ENCODE assay signal across 24 cellular contexts in the genomic region with DNA sequence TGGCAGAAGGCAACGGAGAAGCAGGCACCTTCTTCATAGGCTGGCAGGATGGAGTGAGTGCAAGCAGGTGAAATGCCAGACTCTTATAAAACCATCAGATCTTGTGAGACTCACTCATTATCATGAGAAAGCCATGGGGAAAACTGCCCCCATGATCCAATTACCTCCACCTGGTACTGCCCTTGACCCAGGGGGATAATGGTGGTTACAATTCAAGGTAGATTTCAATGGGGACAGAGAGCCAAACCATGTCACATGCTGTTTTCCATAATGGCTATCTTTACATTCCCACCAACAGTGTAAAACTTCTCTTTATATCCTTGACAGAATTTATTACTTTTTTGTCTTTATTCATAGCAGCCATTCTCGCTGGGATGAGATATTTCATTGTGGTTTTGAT.
DNase-seq lines count a peak whose midpoint lies in the region; ATAC-seq and TF ChIP-seq lines count a peak whose summit lies in the region.
"Had no signal": no experiment of that assay in that cellular context is flagged by ENCODE, and none has a peak within 500 bp of the region (broad histone marks: within the 10 kb centered on the region; RNA-seq: fewer than 3 reads in every experiment).

No MANE protein-coding gene starts in this region.

- H3K4me2 ChIP-seq in GM23338 = no peak overlapping the region
- H3K4me2 ChIP-seq: A549, BLaER1 had no signal

- TF ChIP-seq CTCF in GM23338 (conservative IDR thresholded peaks at IDR 0.05; ENCODE audit: low read depth in 2 of 2) (no peak), endodermal cell (conservative IDR thresholded peaks at IDR 0.05) (no peak)

- H3K4me3 Mint-ChIP-seq in GM23338 (no peak overlapping the region; the same call in 2 of the 3 replicates), endodermal cell (no peak overlapping the region)
- H3K4me3 Mint-ChIP-seq: CD14-positive monocyte; CD4-positive, alpha-beta memory T cell; CD4-positive, CD25-positive, alpha-beta regulatory T cell; CD8-positive, alpha-beta memory T cell had no signal

- H3K9me3 ChIP-seq in endodermal cell (ENCODE audit: control insufficient read depth, low read length) (no peaks in the 10 kb centered on the region), iPS-20b (ENCODE audit: insufficient read depth, low read depth, low read length) (no peaks in the 10 kb centered on the region)
- H3K9me3 ChIP-seq: A549, BE2C, BLaER1 had no signal

- H3K9ac ChIP-seq in endodermal cell (ENCODE audit: extremely low read depth, low read length, poor library complexity, severe bottlenecking) (no peak overlapping the region), iPS-20b (ENCODE audit: low read depth, low read length) (no peak overlapping the region)
- H3K9ac ChIP-seq: BLaER1 had no signal

- H3K27me3 Mint-ChIP-seq in GM23338 (ENCODE audit: insufficient read depth, low read depth, poor library complexity) = no peaks in the 10 kb centered on the region
- H3K27me3 Mint-ChIP-seq in endodermal cell (ENCODE audit: insufficient read depth) = no peaks in the 10 kb centered on the region
- H3K27me3 Mint-ChIP-seq: CD4-positive, alpha-beta memory T cell; CD4-positive, CD25-positive, alpha-beta regulatory T cell; CD8-positive, alpha-beta memory T cell had no signal

- no peaks in the 10 kb centered on the region for H3K79me2 ChIP-seq in GM23338 (replicated peaks; ENCODE audit: insufficient read depth)

- ATAC-seq in GM23338 = no peak; the same call in 2 of the 3 replicates
- ATAC-seq: A549 had no signal

- 75 to 80% methylated on average over 1 to 2 of the region's 2 CpGs for WGBS in endodermal cell (ENCODE audit: insufficient coverage in 1 of 2, insufficient read length in 1 of 2), 2 experiments

- H3K27me3 ChIP-seq in GM23338 (ENCODE audit: insufficient read depth) (no peaks in the 10 kb centered on the region), endodermal cell (ENCODE audit: control insufficient read depth, insufficient read depth, low read length, poor library complexity, severe bottlenecking) (no peaks in the 10 kb centered on the region), iPS-20b (ENCODE audit: insufficient read depth, low read length) (no peaks in the 10 kb centered on the region)
- H3K27me3 ChIP-seq: BE2C, BLaER1 had no signal

- H3K4me1 Mint-ChIP-seq in GM23338 (peaks cover 16% of the 10 kb centered on the region), endodermal cell (no peaks in the 10 kb centered on the region)
- H3K4me1 Mint-ChIP-seq: CD14-positive monocyte; CD4-positive, alpha-beta memory T cell; CD4-positive, CD25-positive, alpha-beta regulatory T cell; CD8-positive, alpha-beta memory T cell had no signal

- no peak overlapping the region for H3K27ac ChIP-seq in GM23338 (ENCODE audit: low read depth)
- H3K27ac ChIP-seq in endodermal cell (ENCODE audit: low read depth, low read length) = no peak overlapping the region
- H3K27ac ChIP-seq in iPS-20b (ENCODE audit: low read length) = no peak overlapping the region
- H3K27ac ChIP-seq: 22Rv1, A549, BLaER1 had no signal

- H3K36me3 Mint-ChIP-seq in GM23338 (ENCODE audit: low read depth) (no peaks in the 10 kb centered on the region; the same call in 2 of the 3 replicates), endodermal cell (ENCODE audit: low read depth) (no peaks in the 10 kb centered on the region)
- H3K36me3 Mint-ChIP-seq: CD14-positive monocyte; CD4-positive, alpha-beta memory T cell; CD4-positive, CD25-positive, alpha-beta regulatory T cell; CD8-positive, alpha-beta memory T cell had no signal

- peak; percentile 6 for DNase-seq in GM23338 (ENCODE audit: low spot score)
- peak; percentile 51 for DNase-seq in NCI-H69 (lab: John Stamatoyannopoulos, UW)
- peak; percentile 47 for DNase-seq in endodermal cell
- no peak for DNase-seq in activated CD4-positive, alpha-beta T cell treated with anti-CD3 and anti-CD28 coated beads for 4 hours
- DNase-seq in NCI-H128 (lab: John Stamatoyannopoulos, UW; ENCODE audit: unreplicated experiment) = no peak
- DNase-seq in NCI-H82 (lab: John Stamatoyannopoulos, UW) = no peak
- DNase-seq: BE2C; C1 segment of cervical spinal cord; CD4-positive, alpha-beta memory T cell; CD4-positive, CD25-positive, alpha-beta regulatory T cell; CD8-positive, alpha-beta memory T cell; COR-L47; DMS 273 treated with DMSO at 0.1 percent for 48 hours; DMS153; DMS53; DMS79; DND-41; EL; GDM1 had no signal

- no peak overlapping the region for H2AFZ ChIP-seq in GM23338

- no peaks in the 10 kb centered on the region for H3K9me2 ChIP-seq in GM23338 (ENCODE audit: insufficient read depth)

- H3K4me3 ChIP-seq in GM23338 (no peak overlapping the region), endodermal cell (ENCODE audit: low read length) (no peak overlapping the region), iPS-20b (ENCODE audit: low read length) (peak overlapping the region; percentile 29; the same call in 1 of the 2 replicates)
- H3K4me3 ChIP-seq: A549, BLaER1 had no signal

- H3F3A ChIP-seq in GM23338 (replicated peaks; ENCODE audit: low read depth) = no peaks in the 10 kb centered on the region

- H3K27ac Mint-ChIP-seq in GM23338 (no peak overlapping the region), endodermal cell (no peak overlapping the region)
- H3K27ac Mint-ChIP-seq: CD14-positive monocyte; CD4-positive, alpha-beta memory T cell; CD4-positive, CD25-positive, alpha-beta regulatory T cell; CD8-positive, alpha-beta memory T cell had no signal

- H3K36me3 ChIP-seq in GM23338 (ENCODE audit: insufficient read depth) = no peaks in the 10 kb centered on the region
- H3K36me3 ChIP-seq in endodermal cell (ENCODE audit: control insufficient read depth, insufficient read depth, low read length) = no peaks in the 10 kb centered on the region
- H3K36me3 ChIP-seq in iPS-20b (ENCODE audit: insufficient read depth, low read depth, low read length) = no peaks in the 10 kb centered on the region
- H3K36me3 ChIP-seq: BE2C, BLaER1 had no signal

- H3K4me1 ChIP-seq in GM23338 (ENCODE audit: insufficient read depth) = peaks cover 7% of the 10 kb centered on the region; the same call in 1 of the 2 replicates
- H3K4me1 ChIP-seq in endodermal cell (ENCODE audit: control insufficient read depth, insufficient read depth, low read length) = no peaks in the 10 kb centered on the region
- peaks cover 6% of the 10 kb centered on the region; the same call in 1 of the 2 replicates for H3K4me1 ChIP-seq in iPS-20b (ENCODE audit: insufficient read depth, low read length)
- H3K4me1 ChIP-seq: A549, BE2C, BLaER1 had no signal

- no peaks in the 10 kb centered on the region for H4K20me1 ChIP-seq in GM23338 (replicated peaks; ENCODE audit: insufficient read depth)
- H4K20me1 ChIP-seq: BLaER1 had no signal

- H3K9me3 Mint-ChIP-seq in GM23338 (no peaks in the 10 kb centered on the region), endodermal cell (no peaks in the 10 kb centered on the region)

TF ChIP-seq in GM23338, 12 proteins besides CTCF, POLR2A, EP300 and RAD21 (continues in another document):
- TF ChIP-seq ZNF331 (CRISPR knock-in tag; IDR thresholded peaks at IDR 0.05; ENCODE audit: low read depth) = no peak
- TF ChIP-seq JUNB (IDR thresholded peaks at IDR 0.05; ENCODE audit: unreplicated experiment) = no peak
- no peak for TF ChIP-seq EZH2phosphoT487 (IDR thresholded peaks at IDR 0.05; ENCODE audit: unreplicated experiment)
- TF ChIP-seq NANOG (IDR thresholded peaks at IDR 0.05; ENCODE audit: borderline replicate concordance) = no peak
- TF ChIP-seq ZNF114 (CRISPR knock-in tag; IDR thresholded peaks at IDR 0.05) = no peak

Comparison
In these comparisons a context has a peak if more than half of its experiments do, and no peak if none do; other contexts are left out.
1. DNase-seq: peak in GM23338 (single experiment), NCI-H69 (single experiment) and endodermal cell (single experiment); none in activated CD4-positive, alpha-beta T cell treated with anti-CD3 and anti-CD28 coated beads for 4 hours (0 of 2), NCI-H128 (single experiment) and NCI-H82 (single experiment).